Comparison of ENCODE assay signal across 21 cellular contexts in the genomic region with DNA sequence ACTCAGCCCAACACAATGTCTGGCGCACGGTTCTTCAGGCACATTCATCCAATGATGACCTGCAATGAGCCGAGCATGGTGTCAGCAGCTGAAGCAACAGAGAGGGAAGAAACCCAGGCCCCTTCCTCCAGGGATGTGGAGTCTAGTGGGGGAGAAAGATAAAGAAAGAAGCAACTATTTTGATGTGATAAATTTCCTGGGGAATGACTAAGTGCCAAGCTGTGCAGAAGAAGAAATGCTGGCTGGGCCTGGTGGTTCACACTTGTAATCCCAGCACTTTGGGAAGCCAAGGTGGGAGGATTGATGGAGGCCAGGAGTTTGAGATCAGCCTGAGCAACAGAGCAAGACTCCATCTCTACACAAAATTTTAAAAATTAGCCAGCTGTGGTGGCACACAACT.
DNase-seq lines count a peak whose midpoint lies in the region; ATAC-seq and TF ChIP-seq lines count a peak whose summit lies in the region.
"Had no signal": no experiment of that assay in that cellular context is flagged by ENCODE, and none has a peak within 500 bp of the region (broad histone marks: within the 10 kb centered on the region; RNA-seq: fewer than 3 reads in every experiment).

No MANE protein-coding gene starts in this region.

- H3K36me3 ChIP-seq in GM23338 (ENCODE audit: insufficient read depth), result no peaks in the 10 kb centered on the region
- H3K36me3 ChIP-seq: BE2C had no signal

- no peaks in the 10 kb centered on the region for H3K27me3 ChIP-seq in GM23338 (ENCODE audit: insufficient read depth)
- H3K27me3 ChIP-seq: BE2C had no signal

- no peak overlapping the region for H2AFZ ChIP-seq in GM23338

- H3K4me3 ChIP-seq in GM23338, result no peak overlapping the region
- H3K4me3 ChIP-seq: GM12878 had no signal

- no peaks in the 10 kb centered on the region for H3K79me2 ChIP-seq in GM23338 (replicated peaks; ENCODE audit: insufficient read depth)

- no peaks in the 10 kb centered on the region for H3F3A ChIP-seq in GM23338 (replicated peaks; ENCODE audit: low read depth)

- H3K4me3 Mint-ChIP-seq in GM23338, result no peak overlapping the region
- H3K4me3 Mint-ChIP-seq: CD4-positive, CD25-positive, alpha-beta regulatory T cell had no signal

- H3K4me1 Mint-ChIP-seq in GM23338, result peaks cover 13% of the 10 kb centered on the region; the same call in 2 of the 3 replicates
- H3K4me1 Mint-ChIP-seq: CD4-positive, CD25-positive, alpha-beta regulatory T cell had no signal

- no peaks in the 10 kb centered on the region for H3K36me3 Mint-ChIP-seq in GM23338 (ENCODE audit: low read depth)
- H3K36me3 Mint-ChIP-seq: CD4-positive, CD25-positive, alpha-beta regulatory T cell had no signal

- H3K27ac Mint-ChIP-seq in GM23338, result no peak overlapping the region
- H3K27ac Mint-ChIP-seq: CD4-positive, CD25-positive, alpha-beta regulatory T cell had no signal

- TF ChIP-seq CTCF in GM23338 (conservative IDR thresholded peaks at IDR 0.05; ENCODE audit: low read depth in 2 of 2), result no peak

- no peak for ATAC-seq in GM23338
- no peak for ATAC-seq in HG02884 (IDR thresholded peaks at IDR 0.05; ENCODE audit: unreplicated experiment)
- ATAC-seq in GM21528 (IDR thresholded peaks at IDR 0.05; ENCODE audit: low FRiP score, unreplicated experiment), result no peak
- ATAC-seq: GM12878 had no signal

- no peaks in the 10 kb centered on the region for H4K20me1 ChIP-seq in GM23338 (replicated peaks; ENCODE audit: insufficient read depth)

- no peak overlapping the region for H3K27ac ChIP-seq in GM23338 (ENCODE audit: low read depth)

- peaks cover 13% of the 10 kb centered on the region; the same call in 1 of the 2 replicates for H3K9me2 ChIP-seq in GM23338 (ENCODE audit: insufficient read depth)

- peak; percentile 15 for DNase-seq in EH (ENCODE audit: low read depth)
- DNase-seq in LHCN-M2 (ENCODE audit: low read depth), result peak; percentile 38
- peak; percentile 58 for DNase-seq in amniotic epithelial cell (ENCODE audit: low read depth)
- peak; percentile 10 for DNase-seq in myocyte (ENCODE audit: low read depth)
- no peak for DNase-seq in GM23338 (ENCODE audit: low spot score)
- no peak for DNase-seq in NK-92 (lab: John Stamatoyannopoulos, UW; ENCODE audit: unreplicated experiment)
- DNase-seq: BE2C; CD4-positive, CD25-positive, alpha-beta regulatory T cell; GDM1; Karpas-422; MM.1S; NCI-H1092; NCI-H1436 treated with DMSO at 0.1 percent for 48 hours; NCI-H2029 treated with DMSO at 0.1 percent for 48 hours; NCI-H2171 treated with DMSO at 0.1 percent for 48 hours; NK-92 treated with Interleukin-12 subunit alpha and Interleukin-12 subunit beta, amount 100 ng/mL, for 24 hours; RPMI8226 had no signal

- H3K4me2 ChIP-seq in GM23338, result no peak overlapping the region

- no peaks in the 10 kb centered on the region for H3K4me1 ChIP-seq in GM23338 (ENCODE audit: insufficient read depth)
- H3K4me1 ChIP-seq: BE2C, Caco-2 had no signal

- peaks cover 8% of the 10 kb centered on the region for H3K27me3 Mint-ChIP-seq in GM23338 (ENCODE audit: insufficient read depth, low read depth, poor library complexity)

- H3K9me3 Mint-ChIP-seq in GM23338, result no peaks in the 10 kb centered on the region

TF ChIP-seq in GM23338, 12 proteins besides CTCF, POLR2A, EP300 and RAD21 (continues in another document):
- TF ChIP-seq, protein P1, sequence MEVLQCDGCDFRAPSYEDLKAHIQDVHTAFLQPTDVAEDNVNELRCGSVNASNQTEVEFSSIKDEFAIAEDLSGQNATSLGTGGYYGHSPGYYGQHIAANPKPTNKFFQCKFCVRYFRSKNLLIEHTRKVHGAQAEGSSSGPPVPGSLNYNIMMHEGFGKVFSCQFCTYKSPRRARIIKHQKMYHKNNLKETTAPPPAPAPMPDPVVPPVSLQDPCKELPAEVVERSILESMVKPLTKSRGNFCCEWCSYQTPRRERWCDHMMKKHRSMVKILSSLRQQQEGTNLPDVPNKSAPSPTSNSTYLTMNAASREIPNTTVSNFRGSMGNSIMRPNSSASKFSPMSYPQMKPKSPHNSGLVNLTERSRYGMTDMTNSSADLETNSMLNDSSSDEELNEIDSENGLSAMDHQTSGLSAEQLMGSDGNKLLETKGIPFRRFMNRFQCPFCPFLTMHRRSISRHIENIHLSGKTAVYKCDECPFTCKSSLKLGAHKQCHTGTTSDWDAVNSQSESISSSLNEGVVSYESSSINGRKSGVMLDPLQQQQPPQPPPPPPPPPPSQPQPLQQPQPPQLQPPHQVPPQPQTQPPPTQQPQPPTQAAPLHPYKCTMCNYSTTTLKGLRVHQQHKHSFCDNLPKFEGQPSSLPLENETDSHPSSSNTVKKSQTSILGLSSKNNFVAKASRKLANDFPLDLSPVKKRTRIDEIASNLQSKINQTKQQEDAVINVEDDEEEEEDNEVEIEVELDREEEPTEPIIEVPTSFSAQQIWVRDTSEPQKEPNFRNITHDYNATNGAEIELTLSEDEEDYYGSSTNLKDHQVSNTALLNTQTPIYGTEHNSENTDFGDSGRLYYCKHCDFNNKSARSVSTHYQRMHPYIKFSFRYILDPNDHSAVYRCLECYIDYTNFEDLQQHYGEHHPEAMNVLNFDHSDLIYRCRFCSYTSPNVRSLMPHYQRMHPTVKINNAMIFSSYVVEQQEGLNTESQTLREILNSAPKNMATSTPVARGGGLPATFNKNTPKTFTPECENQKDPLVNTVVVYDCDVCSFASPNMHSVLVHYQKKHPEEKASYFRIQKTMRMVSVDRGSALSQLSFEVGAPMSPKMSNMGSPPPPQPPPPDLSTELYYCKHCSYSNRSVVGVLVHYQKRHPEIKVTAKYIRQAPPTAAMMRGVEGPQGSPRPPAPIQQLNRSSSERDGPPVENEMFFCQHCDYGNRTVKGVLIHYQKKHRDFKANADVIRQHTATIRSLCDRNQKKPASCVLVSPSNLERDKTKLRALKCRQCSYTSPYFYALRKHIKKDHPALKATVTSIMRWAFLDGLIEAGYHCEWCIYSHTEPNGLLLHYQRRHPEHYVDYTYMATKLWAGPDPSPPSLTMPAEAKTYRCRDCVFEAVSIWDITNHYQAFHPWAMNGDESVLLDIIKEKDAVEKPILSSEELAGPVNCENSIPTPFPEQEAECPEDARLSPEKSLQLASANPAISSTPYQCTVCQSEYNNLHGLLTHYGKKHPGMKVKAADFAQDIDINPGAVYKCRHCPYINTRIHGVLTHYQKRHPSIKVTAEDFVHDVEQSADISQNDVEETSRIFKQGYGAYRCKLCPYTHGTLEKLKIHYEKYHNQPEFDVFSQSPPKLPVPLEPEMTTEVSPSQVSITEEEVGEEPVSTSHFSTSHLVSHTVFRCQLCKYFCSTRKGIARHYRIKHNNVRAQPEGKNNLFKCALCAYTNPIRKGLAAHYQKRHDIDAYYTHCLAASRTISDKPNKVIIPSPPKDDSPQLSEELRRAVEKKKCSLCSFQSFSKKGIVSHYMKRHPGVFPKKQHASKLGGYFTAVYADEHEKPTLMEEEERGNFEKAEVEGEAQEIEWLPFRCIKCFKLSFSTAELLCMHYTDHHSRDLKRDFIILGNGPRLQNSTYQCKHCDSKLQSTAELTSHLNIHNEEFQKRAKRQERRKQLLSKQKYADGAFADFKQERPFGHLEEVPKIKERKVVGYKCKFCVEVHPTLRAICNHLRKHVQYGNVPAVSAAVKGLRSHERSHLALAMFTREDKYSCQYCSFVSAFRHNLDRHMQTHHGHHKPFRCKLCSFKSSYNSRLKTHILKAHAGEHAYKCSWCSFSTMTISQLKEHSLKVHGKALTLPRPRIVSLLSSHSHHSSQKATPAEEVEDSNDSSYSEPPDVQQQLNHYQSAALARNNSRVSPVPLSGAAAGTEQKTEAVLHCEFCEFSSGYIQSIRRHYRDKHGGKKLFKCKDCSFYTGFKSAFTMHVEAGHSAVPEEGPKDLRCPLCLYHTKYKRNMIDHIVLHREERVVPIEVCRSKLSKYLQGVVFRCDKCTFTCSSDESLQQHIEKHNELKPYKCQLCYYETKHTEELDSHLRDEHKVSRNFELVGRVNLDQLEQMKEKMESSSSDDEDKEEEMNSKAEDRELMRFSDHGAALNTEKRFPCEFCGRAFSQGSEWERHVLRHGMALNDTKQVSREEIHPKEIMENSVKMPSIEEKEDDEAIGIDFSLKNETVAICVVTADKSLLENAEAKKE (CRISPR knock-in tag; IDR thresholded peaks at IDR 0.05), result no peak
- TF ChIP-seq JUNB (IDR thresholded peaks at IDR 0.05; ENCODE audit: unreplicated experiment), result no peak
- no peak for TF ChIP-seq ZNF114 (CRISPR knock-in tag; IDR thresholded peaks at IDR 0.05)
- TF ChIP-seq, protein P2, sequence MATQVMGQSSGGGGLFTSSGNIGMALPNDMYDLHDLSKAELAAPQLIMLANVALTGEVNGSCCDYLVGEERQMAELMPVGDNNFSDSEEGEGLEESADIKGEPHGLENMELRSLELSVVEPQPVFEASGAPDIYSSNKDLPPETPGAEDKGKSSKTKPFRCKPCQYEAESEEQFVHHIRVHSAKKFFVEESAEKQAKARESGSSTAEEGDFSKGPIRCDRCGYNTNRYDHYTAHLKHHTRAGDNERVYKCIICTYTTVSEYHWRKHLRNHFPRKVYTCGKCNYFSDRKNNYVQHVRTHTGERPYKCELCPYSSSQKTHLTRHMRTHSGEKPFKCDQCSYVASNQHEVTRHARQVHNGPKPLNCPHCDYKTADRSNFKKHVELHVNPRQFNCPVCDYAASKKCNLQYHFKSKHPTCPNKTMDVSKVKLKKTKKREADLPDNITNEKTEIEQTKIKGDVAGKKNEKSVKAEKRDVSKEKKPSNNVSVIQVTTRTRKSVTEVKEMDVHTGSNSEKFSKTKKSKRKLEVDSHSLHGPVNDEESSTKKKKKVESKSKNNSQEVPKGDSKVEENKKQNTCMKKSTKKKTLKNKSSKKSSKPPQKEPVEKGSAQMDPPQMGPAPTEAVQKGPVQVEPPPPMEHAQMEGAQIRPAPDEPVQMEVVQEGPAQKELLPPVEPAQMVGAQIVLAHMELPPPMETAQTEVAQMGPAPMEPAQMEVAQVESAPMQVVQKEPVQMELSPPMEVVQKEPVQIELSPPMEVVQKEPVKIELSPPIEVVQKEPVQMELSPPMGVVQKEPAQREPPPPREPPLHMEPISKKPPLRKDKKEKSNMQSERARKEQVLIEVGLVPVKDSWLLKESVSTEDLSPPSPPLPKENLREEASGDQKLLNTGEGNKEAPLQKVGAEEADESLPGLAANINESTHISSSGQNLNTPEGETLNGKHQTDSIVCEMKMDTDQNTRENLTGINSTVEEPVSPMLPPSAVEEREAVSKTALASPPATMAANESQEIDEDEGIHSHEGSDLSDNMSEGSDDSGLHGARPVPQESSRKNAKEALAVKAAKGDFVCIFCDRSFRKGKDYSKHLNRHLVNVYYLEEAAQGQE (IDR thresholded peaks at IDR 0.05; ENCODE audit: unreplicated experiment), result no peak
- TF ChIP-seq EZH2phosphoT487 (IDR thresholded peaks at IDR 0.05; ENCODE audit: unreplicated experiment), result no peak
- TF ChIP-seq EZH2 (IDR thresholded peaks at IDR 0.05; ENCODE audit: low read depth, unreplicated experiment), result no peak
- no peak for TF ChIP-seq CREB1 (CRISPR knock-in tag; IDR thresholded peaks at IDR 0.05; ENCODE audit: low read depth)
- no peak for TF ChIP-seq ZNF331 (CRISPR knock-in tag; IDR thresholded peaks at IDR 0.05; ENCODE audit: low read depth)

Comparison
In these comparisons a context has a peak if more than half of its experiments do, and no peak if none do; other contexts are left out.
1. DNase-seq: peak in EH (single experiment), LHCN-M2 (single experiment), amniotic epithelial cell (single experiment) and myocyte (single experiment); none in GM23338 (single experiment) and NK-92 (single experiment).